In the genomic region with DNA sequence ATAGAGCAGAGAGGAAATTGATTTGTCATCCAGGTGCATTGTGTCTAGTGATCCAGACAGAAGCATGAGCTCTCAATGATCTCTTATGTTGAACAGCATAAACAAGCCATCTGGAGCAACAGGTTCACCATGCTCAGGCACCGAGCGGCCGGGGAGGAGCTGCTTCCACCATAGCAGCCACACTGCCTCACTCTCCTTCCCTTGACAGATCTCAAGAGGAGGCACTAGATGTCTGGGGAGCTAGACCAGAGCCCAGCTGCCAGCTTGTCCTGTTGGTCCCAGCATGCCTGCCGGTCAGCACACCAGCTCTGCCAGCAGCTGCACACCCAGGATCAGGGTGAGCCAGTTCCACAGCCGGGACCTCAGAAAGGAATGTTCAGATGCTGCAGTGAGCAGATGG, we compare ENCODE assay signal across 15 cellular contexts. TPM values are rescaled to one million over a fixed set of nuclear protein-coding genes. Genes with fewer than 3 reads are reported as not detected.
DNase-seq lines count a peak whose midpoint lies in the region; ATAC-seq, FAIRE-seq and TF ChIP-seq lines count a peak whose summit lies in the region.
"Had no signal": no experiment of that assay in that cellular context is flagged by ENCODE, and none has a peak within 500 bp of the region (broad histone marks: within the 10 kb centered on the region; RNA-seq: fewer than 3 reads in every experiment).

No MANE protein-coding gene starts in this region.

- H4K20me1 ChIP-seq in H1 (replicated peaks in 1 of 2; ENCODE audit: control insufficient read depth in 1 of 2, insufficient read depth in 2 of 2, low read length in 2 of 2): no peaks in the 10 kb centered on the region

- WGBS in H1 (ENCODE audit: extremely low coverage in 1 of 2, insufficient coverage in 1 of 2, insufficient read length in 1 of 2, insufficient replicate concordance in 2 of 2, low coverage in 1 of 2, low lambda C conversion rate in 2 of 2, missing lambda C conversion rate in 1 of 2), 2 experiments: 98% methylated on average over 5 of the region's 5 CpGs; no CpG with 5 or more reads in 1 of the 2 experiments

- DNase-seq in DMS 273 (lab: John Stamatoyannopoulos, UW; ENCODE audit: unreplicated experiment) (peak; percentile 41), DMS 273 treated with DMSO at 0.1 percent for 48 hours (lab: John Stamatoyannopoulos, UW) (no peak), COLO668 (lab: John Stamatoyannopoulos, UW; ENCODE audit: unreplicated experiment) (peak; percentile 18), NCI-H2171 (lab: John Stamatoyannopoulos, UW) (peak; percentile 51), H1 (ENCODE audit: low read depth in 1 of 2, low spot score in 2 of 2) (no peak), NCI-H446 (lab: John Stamatoyannopoulos, UW) (no peak)
- DNase-seq in activated CD4-positive, alpha-beta memory T cell treated with anti-CD3 and anti-CD28 coated beads, Interleukin-2, amount 10 ng/mL, durations not matched to agents 7 days and 5 days: no peak
- DNase-seq: AML-193, H7 had no signal

- no peaks in the 10 kb centered on the region for H3K79me1 ChIP-seq in H1 (ENCODE audit: low read depth, low read length)

- H2BK5ac ChIP-seq in H1 (ENCODE audit: low read depth, low read length): no peak overlapping the region

- no peak overlapping the region for H4K5ac ChIP-seq in H1 (ENCODE audit: insufficient read length, low read depth, low read length)

- H3K36me3 Mint-ChIP-seq in activated CD4-positive, alpha-beta memory T cell treated with anti-CD3 and anti-CD28 coated beads, Interleukin-2, amount 10 ng/mL, durations not matched to agents 7 days and 5 days (ENCODE audit: low read depth): no peaks in the 10 kb centered on the region

- no peak overlapping the region for H2BK20ac ChIP-seq in H1 (ENCODE audit: low read length)

- no peak overlapping the region for H3K23ac ChIP-seq in H1 (ENCODE audit: insufficient read length)

- no peak overlapping the region for H3K4me2 ChIP-seq in H1 (ENCODE audit: insufficient read depth in 1 of 2, low read depth in 2 of 2, low read length in 2 of 2)
- H3K4me2 ChIP-seq: PC-9 had no signal

- H3K9ac ChIP-seq in H1 (replicated peaks in 1 of 4; ENCODE audit: extremely low read depth in 1 of 4, low read depth in 3 of 4, low read length in 3 of 4): no peak overlapping the region

- H3K36me3 ChIP-seq in H1 (ENCODE audit: control insufficient read depth in 2 of 4, insufficient read depth in 4 of 4, low read length in 3 of 4): no peaks in the 10 kb centered on the region; a peak in 1 of 8 replicates

- CTCF ChIA-PET in H1 (lab: Charles Lee; ENCODE audit: partially characterized antibody): interaction anchor here (0.8 to 1.2 kb wide), 2 partner anchors 49 to 77 kb away, joined by 3 to 5 read pairs; no protein-coding TSS in a partner anchor
- CTCF ChIA-PET in activated CD4-positive, alpha-beta memory T cell treated with anti-CD3 and anti-CD28 coated beads, Interleukin-2, amount 10 ng/mL, durations not matched to agents 7 days and 5 days (lab: Charles Lee): interaction anchor here (1.7 kb wide), 1 partner anchor 77 kb away, joined by 4 read pairs; no protein-coding TSS in a partner anchor

- no peaks in the 10 kb centered on the region for H3K4me1 Mint-ChIP-seq in activated CD4-positive, alpha-beta memory T cell treated with anti-CD3 and anti-CD28 coated beads, Interleukin-2, amount 10 ng/mL, durations not matched to agents 7 days and 5 days

- no peak overlapping the region for H2BK15ac ChIP-seq in H1 (ENCODE audit: low read length)

- no peak overlapping the region for H4K8ac ChIP-seq in H1 (ENCODE audit: extremely low read depth, insufficient read depth, low read length)

- H3K4me1 ChIP-seq in H1 (replicated peaks in 1 of 4; ENCODE audit: control insufficient read depth in 3 of 4, insufficient read depth in 4 of 4, low read length in 3 of 4): no peaks in the 10 kb centered on the region; a peak in 1 of 7 replicates

- TF ChIP-seq CTCF in H1 (IDR thresholded peaks at IDR 0.05; ENCODE audit: control extremely low read depth in 1 of 3, insufficient read depth in 1 of 3, low read depth in 1 of 3, low read length in 3 of 3): no peak

- H3K4me3 ChIP-seq in H1 (ENCODE audit: extremely low read depth in 1 of 4, insufficient read depth in 2 of 4, low read depth in 3 of 4, low read length in 4 of 4): no peak overlapping the region
- H3K4me3 ChIP-seq: PC-9 had no signal

- H3K27me3 ChIP-seq in H1 (replicated peaks in 1 of 4; ENCODE audit: control insufficient read depth in 3 of 4, extremely low read depth in 1 of 4, insufficient read depth in 3 of 4, low read length in 3 of 4): no peaks in the 10 kb centered on the region

- no peaks in the 10 kb centered on the region for H3K9me3 Mint-ChIP-seq in activated CD4-positive, alpha-beta memory T cell treated with anti-CD3 and anti-CD28 coated beads, Interleukin-2, amount 10 ng/mL, durations not matched to agents 7 days and 5 days
- H3K9me3 Mint-ChIP-seq: T-helper 1 cell treated with Interleukin-12 subunit alpha and Interleukin-12 subunit beta and Interleukin-4 antibody, amounts not matched to agents 30 μg/mL and 1 μg/mL, for 36 hours had no signal

- no peak overlapping the region for H3K27ac Mint-ChIP-seq in activated CD4-positive, alpha-beta memory T cell treated with anti-CD3 and anti-CD28 coated beads, Interleukin-2, amount 10 ng/mL, durations not matched to agents 7 days and 5 days
- H3K27ac Mint-ChIP-seq: T-helper 1 cell treated with Interleukin-12 subunit alpha and Interleukin-12 subunit beta and Interleukin-4 antibody, amounts not matched to agents 30 μg/mL and 1 μg/mL, for 36 hours had no signal

- H4K91ac ChIP-seq in H1 (replicated peaks; ENCODE audit: insufficient read length, low read length): no peak overlapping the region

- TF ChIP-seq RAD21 in H1 (IDR thresholded peaks at IDR 0.05 in 1 of 2, conservative IDR thresholded peaks at IDR 0.05 in 1 of 2; ENCODE audit: low read depth in 2 of 2, low read length in 2 of 2): no peak

- no peak for ATAC-seq in HG02678 (IDR thresholded peaks at IDR 0.05; ENCODE audit: unreplicated experiment)

- peaks cover 0 to 10% of the 10 kb centered on the region in 2 experiments; a peak in 2 of 4 replicates for H3K9me3 ChIP-seq in H1 (ENCODE audit: insufficient read depth in 2 of 2, low read depth in 1 of 2, low read length in 1 of 2)

- TF ChIP-seq POLR2A in H1 (IDR thresholded peaks at IDR 0.05; ENCODE audit: control extremely low read depth in 1 of 2, low read depth in 2 of 2, low read length in 2 of 2): no peak

- POLR2A ChIA-PET in H1 (lab: Charles Lee; ENCODE audit: partially characterized antibody): no interaction called here
- POLR2A ChIA-PET in activated CD4-positive, alpha-beta memory T cell treated with anti-CD3 and anti-CD28 coated beads, Interleukin-2, amount 10 ng/mL, durations not matched to agents 7 days and 5 days (lab: Charles Lee): no interaction called here

- no peak overlapping the region for H3K18ac ChIP-seq in H1 (ENCODE audit: extremely low read depth, low read length)

- H3K14ac ChIP-seq in H1 (ENCODE audit: insufficient read length): no peak overlapping the region

- no peak overlapping the region for H3K4me3 Mint-ChIP-seq in activated CD4-positive, alpha-beta memory T cell treated with anti-CD3 and anti-CD28 coated beads, Interleukin-2, amount 10 ng/mL, durations not matched to agents 7 days and 5 days
- H3K4me3 Mint-ChIP-seq: T-helper 1 cell treated with Interleukin-12 subunit alpha and Interleukin-12 subunit beta and Interleukin-4 antibody, amounts not matched to agents 30 μg/mL and 1 μg/mL, for 36 hours had no signal

- no peaks in the 10 kb centered on the region for H3K23me2 ChIP-seq in H1 (ENCODE audit: low read depth, low read length)

- H3K79me2 ChIP-seq in H1 (ENCODE audit: control insufficient read depth in 1 of 2, insufficient read depth in 2 of 2, low read length in 2 of 2): no peaks in the 10 kb centered on the region

- H3K56ac ChIP-seq in H1 (replicated peaks; ENCODE audit: insufficient read length, low read depth, low read length): no peak overlapping the region

- H3K27me3 Mint-ChIP-seq in activated CD4-positive, alpha-beta memory T cell treated with anti-CD3 and anti-CD28 coated beads, Interleukin-2, amount 10 ng/mL, durations not matched to agents 7 days and 5 days: peaks cover 23% of the 10 kb centered on the region

- 0 out of 2 replicates have a peak overlapping the region, but pooled peaks have one; percentile 33 for H2AFZ ChIP-seq in H1 (ENCODE audit: low read length)
- H2AFZ ChIP-seq: PC-9 had no signal

- FAIRE-seq in H1 (lab: Jason Lieb, UNC): no peak

- no peak for TF ChIP-seq EP300 in H1 (IDR thresholded peaks at IDR 0.05; ENCODE audit: borderline replicate concordance in 1 of 2, low read depth in 2 of 2, low read length in 2 of 2)

- H3K4ac ChIP-seq in H1 (replicated peaks; ENCODE audit: insufficient read length, low read depth, low read length): no peak overlapping the region

- H2BK120ac ChIP-seq in H1 (replicated peaks; ENCODE audit: low read depth, low read length): no peak overlapping the region

- no peak overlapping the region for H2BK12ac ChIP-seq in H1 (ENCODE audit: low read depth, low read length)

- H2AK5ac ChIP-seq in H1 (ENCODE audit: low read depth, low read length): no peak overlapping the region

- H3K27ac ChIP-seq in H1 (ENCODE audit: low read depth, low read length): no peak overlapping the region
- H3K27ac ChIP-seq: 22Rv1, C4-2B, HL-60, PC-9 had no signal

TF ChIP-seq in H1, 55 proteins besides CTCF, POLR2A, EP300 and RAD21 (continues in another document):
- no peak for TF ChIP-seq KDM5A (IDR thresholded peaks at IDR 0.05; ENCODE audit: low read length)

RNA-seq across cellular contexts. Expression of gene LONRF2, which starts 17.5 kb away (rescaled TPM):
- total RNA-seq in H1 (2021; fragmentation: NEBNext Ultra II Directional; extraction: Animal tissue kit (Norgen Biotek cat#: 25700)): 0.42 and 0.74 TPM in 2 replicates
- polyA plus RNA-seq in H1 (2011; rRNA removed): 0.22 and 0.24 TPM in 2 replicates
- 0.28 TPM for polyA plus RNA-seq in H1 (2011; cell fraction: cytosol; rRNA removed)
- polyA plus RNA-seq in H1 (2011; cell fraction: nucleus; rRNA removed): 0.48 TPM
- polyA plus RNA-seq in H1 (2012, experiment 1 of 2): 0.30 to 0.43 TPM (median 0.36 TPM) in 4 replicates
- 0.12 TPM for polyA plus RNA-seq in H1 (2012, experiment 2 of 2)
- 0.16 TPM for polyA plus RNA-seq in H1 (2013, experiment 1 of 2)
- polyA plus RNA-seq in H1 (2013, experiment 2 of 2): 0.18 TPM
- polyA minus RNA-seq in H1 (2011; rRNA and poly(A)+ RNA removed): 0.91 and 2.0 TPM in 2 replicates
- polyA minus RNA-seq in H1 (2011; cell fraction: cytosol; rRNA and poly(A)+ RNA removed): 0.59 TPM
- 0.80 TPM for polyA minus RNA-seq in H1 (2011; cell fraction: nucleus; rRNA and poly(A)+ RNA removed)
- total RNA-seq in activated CD4-positive, alpha-beta memory T cell treated with anti-CD3 and anti-CD28 coated beads, Interleukin-2, amount 10 ng/mL, durations not matched to agents 7 days and 5 days: under 1 TPM; 0.08 to 0.10 TPM
- total RNA-seq: H7, PC-9 had no signal

Comparison
In these comparisons a context has a peak if more than half of its experiments do, and no peak if none do; other contexts are left out.
1. DNase-seq: peak in DMS 273 (single experiment), COLO668 (single experiment) and NCI-H2171 (single experiment); none in DMS 273 treated with DMSO at 0.1 percent for 48 hours (single experiment), H1 (0 of 2), NCI-H446 (0 of 2) and activated CD4-positive, alpha-beta memory T cell treated with anti-CD3 and anti-CD28 coated beads, Interleukin-2, amount 10 ng/mL, durations not matched to agents 7 days and 5 days (single experiment).